ENCODE assay signal across 28 cellular contexts in genomic region chr10:43224321-43224720, GRCh38. TPM values are rescaled to one million over a fixed set of nuclear protein-coding genes. Genes with fewer than 3 reads are reported as not detected.
"Had no signal": no experiment of that assay in that cellular context is flagged by ENCODE, and none has a peak within 500 bp of the region (broad histone marks: within the 10 kb centered on the region; RNA-seq: fewer than 3 reads in every experiment).

No MANE protein-coding gene starts in this region.

- H3K4me3 ChIP-seq: ascending aorta, body of pancreas had no signal

- ATAC-seq: activated CD8-positive, alpha-beta T cell treated with anti-CD3 and anti-CD28 coated beads, Interleukin-2, amount 10 ng/mL, durations not matched to agents 7 days and 5 days; body of pancreas; T-helper 17 cell; WTC11 had no signal

- DNase-seq: activated CD4-positive, alpha-beta T cell treated with anti-CD3 and anti-CD28 coated beads for 48 hours; activated CD4-positive, alpha-beta T cell treated with anti-CD3 and anti-CD28 coated beads, Interleukin-2, amount 50 U/mL, for 4 hours; activated CD4-positive, CD25-positive, alpha-beta regulatory T cell treated with anti-CD3 and anti-CD28 coated beads, Interleukin-2, amount 50 U/mL, for 72 hours; activated CD8-positive, alpha-beta memory T cell treated with anti-CD3 and anti-CD28 coated beads, Interleukin-2, amount 50 U/mL, for 48 hours; activated CD8-positive, alpha-beta T cell treated with anti-CD3 and anti-CD28 coated beads, Interleukin-2, amount 10 ng/mL, durations not matched to agents 7 days and 5 days; activated naive CD4-positive, alpha-beta T cell treated with anti-CD3 and anti-CD28 coated beads, Interleukin-2, amount 50 U/mL, for 16 hours; activated T-cell treated with anti-CD3 and anti-CD28 coated beads, Interleukin-2, amount 50 U/mL, for 1 hour; amniotic stem cell; Kasumi-1; KBM-7; NCI-H1092; NCI-H1417 treated with DMSO at 0.1 percent for 48 hours; NCI-H1694; NCI-H2029; NCI-H2107; NCI-H345; NCI-H510A; NCI-H526 treated with DMSO at 0.1 percent for 48 hours; NK-92 treated with Interleukin-12 subunit alpha and Interleukin-12 subunit beta, amount 100 ng/mL, for 24 hours; SHP77 treated with DMSO at 0.1 percent for 48 hours; T-helper 17 cell; T-helper 9 cell had no signal

- H3K27ac ChIP-seq: ascending aorta, body of pancreas had no signal

- FAIRE-seq: bronchial epithelial cell, RCC 7860 had no signal

- H3K9me3 ChIP-seq: ascending aorta, body of pancreas had no signal

- H3K36me3 ChIP-seq: ascending aorta had no signal

RNA-seq across cellular contexts. Expression of gene RASGEF1A, which starts 42.5 kb away (rescaled TPM):
- total RNA-seq: ascending aorta, MCF 10A had no signal
